18 cellular contexts compared by ENCODE assay signal in genomic region chr7:23002698-23003097, GRCh38. TPM values are rescaled to one million over a fixed set of nuclear protein-coding genes. Genes with fewer than 3 reads are reported as not detected.
A peak's percentile ranks its signal among the peaks of the same experiment; 100 is the strongest.
DNase-seq lines count a peak whose midpoint lies in the region; ATAC-seq and TF ChIP-seq lines count a peak whose summit lies in the region.
"Had no signal": no experiment of that assay in that cellular context is flagged by ENCODE, and none has a peak within 500 bp of the region (broad histone marks: within the 10 kb centered on the region; RNA-seq: fewer than 3 reads in every experiment).

No MANE protein-coding gene starts in this region.

- BruUV-seq in IMR-90 (replicated peaks; lab: Mats Ljungman, UMichigan) = no TSS peak

- ATAC-seq in IMR-90 (ENCODE audit: low read depth) (no peak), thoracic aorta (ENCODE audit: insufficient number of reproducible peaks, low FRiP score, low read depth) (no peak)

- H3K36me3 ChIP-seq in IMR-90 (ENCODE audit: control insufficient read depth, insufficient read depth, low read length) = no peaks in the 10 kb centered on the region
- H3K36me3 ChIP-seq in thoracic aorta = no peaks in the 10 kb centered on the region
- H3K36me3 ChIP-seq in trophoblast cell (ENCODE audit: control insufficient read depth in 1 of 2, insufficient read depth in 2 of 2, low read length in 2 of 2) = no peaks in the 10 kb centered on the region
- H3K36me3 ChIP-seq: BE2C had no signal

- H3K9me3 ChIP-seq in IMR-90 (ENCODE audit: control insufficient read depth, insufficient read depth, low read length) (no peaks in the 10 kb centered on the region), thoracic aorta (no peaks in the 10 kb centered on the region), trophoblast cell (ENCODE audit: insufficient read depth, low read depth, low read length) (no peaks in the 10 kb centered on the region)
- H3K9me3 ChIP-seq: BE2C, Caco-2 had no signal

- peaks cover 8% of the 10 kb centered on the region for H3K9me1 ChIP-seq in IMR-90 (ENCODE audit: insufficient read depth, low read length)

- H3K23ac ChIP-seq in IMR-90 (ENCODE audit: low read depth, low read length) (peak overlapping the region; percentile 68; the same call in 1 of the 2 replicates), trophoblast cell (ENCODE audit: low read length) (no peak overlapping the region)

- peaks cover 59% of the 10 kb centered on the region for H3K4me1 Mint-ChIP-seq in T-helper 2 cell treated with Interferon-gamma antibody and Interleukin-4, amounts not matched to agents 5 μg/mL and 100 μg/mL, for 36 hours (ENCODE audit: low read depth)
- peaks cover 53% of the 10 kb centered on the region for H3K4me1 Mint-ChIP-seq in activated T-helper 2 cell treated with anti-CD3 and anti-CD28 coated beads, Interferon-gamma antibody, Interleukin-2, Interleukin-4, amounts not matched to agents 10 μg/mL and 5 μg/mL and 100 μg/mL, durations not matched to agents 14 hours and 24 hours and 36 hours (ENCODE audit: low read depth)

- no peak overlapping the region for H4K12ac ChIP-seq in trophoblast cell (ENCODE audit: low read depth, low read length)

- no peak overlapping the region for H3K18ac ChIP-seq in IMR-90 (ENCODE audit: low read depth, low read length)
- H3K18ac ChIP-seq in trophoblast cell (ENCODE audit: low read length) = no peak overlapping the region

- TF ChIP-seq CTCF in IMR-90 (conservative IDR thresholded peaks at IDR 0.05; ENCODE audit: low read depth, low read length) = no peak
- no peak for TF ChIP-seq CTCF in thoracic aorta (IDR thresholded peaks at IDR 0.05)

- WGBS in IMR-90 (ENCODE audit: extremely low coverage in 2 of 2, insufficient read length in 1 of 2), 2 experiments = no CpG with 5 or more reads among the region's 2 CpGs
- WGBS in trophoblast cell (ENCODE audit: extremely low coverage, insufficient coverage, insufficient read length) = no CpG with 5 or more reads among the region's 2 CpGs

- H2BK5ac ChIP-seq in IMR-90 (ENCODE audit: low read depth, low read length, poor library complexity, severe bottlenecking) (peak overlapping the region; percentile 53), trophoblast cell (ENCODE audit: low read depth, low read length, poor library complexity) (no peak overlapping the region)

- peaks cover 16% of the 10 kb centered on the region for H3K4me1 ChIP-seq in IMR-90 (ENCODE audit: control insufficient read depth, insufficient read depth, low read length)
- H3K4me1 ChIP-seq in thoracic aorta (ENCODE audit: control insufficient read depth in 1 of 2, low read depth in 2 of 2) = peaks cover 19 to 40% of the 10 kb centered on the region in 2 donors
- no peaks in the 10 kb centered on the region for H3K4me1 ChIP-seq in trophoblast cell (ENCODE audit: control insufficient read depth in 1 of 2, insufficient read depth in 2 of 2, low read length in 2 of 2)
- H3K4me1 ChIP-seq: BE2C, Caco-2 had no signal

- H2AK5ac ChIP-seq in IMR-90 (ENCODE audit: low read depth, low read length) (no peak overlapping the region), trophoblast cell (ENCODE audit: low read length) (no peak overlapping the region)

- H3K9me3 Mint-ChIP-seq in T-helper 2 cell treated with Interferon-gamma antibody and Interleukin-4, amounts not matched to agents 5 μg/mL and 100 μg/mL, for 36 hours = no peaks in the 10 kb centered on the region
- H3K9me3 Mint-ChIP-seq in activated T-helper 2 cell treated with anti-CD3 and anti-CD28 coated beads, Interferon-gamma antibody, Interleukin-2, Interleukin-4, amounts not matched to agents 10 μg/mL and 5 μg/mL and 100 μg/mL, durations not matched to agents 14 hours and 24 hours and 36 hours = no peaks in the 10 kb centered on the region
- H3K9me3 Mint-ChIP-seq: CD4-positive, CD25-positive, alpha-beta regulatory T cell had no signal

- no peak overlapping the region for H4K5ac ChIP-seq in IMR-90 (ENCODE audit: low read depth, low read length)

- no peak for TF ChIP-seq RAD21 in IMR-90 (IDR thresholded peaks at IDR 0.05; ENCODE audit: low read length)

- H2BK20ac ChIP-seq in IMR-90 (ENCODE audit: low read depth, low read length) = no peak overlapping the region

- H3K27me3 ChIP-seq in IMR-90 (ENCODE audit: control insufficient read depth, insufficient read depth, low read length) (no peaks in the 10 kb centered on the region), thoracic aorta (replicated peaks; ENCODE audit: insufficient read depth) (no peaks in the 10 kb centered on the region), trophoblast cell (ENCODE audit: insufficient read depth, low read length) (no peaks in the 10 kb centered on the region)

- peak overlapping the region; percentile 60 for H3K27ac Mint-ChIP-seq in T-helper 2 cell treated with Interferon-gamma antibody and Interleukin-4, amounts not matched to agents 5 μg/mL and 100 μg/mL, for 36 hours
- peak overlapping the region; percentile 27 for H3K27ac Mint-ChIP-seq in activated T-helper 2 cell treated with anti-CD3 and anti-CD28 coated beads, Interferon-gamma antibody, Interleukin-2, Interleukin-4, amounts not matched to agents 10 μg/mL and 5 μg/mL and 100 μg/mL, durations not matched to agents 14 hours and 24 hours and 36 hours
- H3K27ac Mint-ChIP-seq: CD4-positive, CD25-positive, alpha-beta regulatory T cell had no signal

- H2BK15ac ChIP-seq in IMR-90 (ENCODE audit: low read depth, low read length) = no peak overlapping the region

- CTCF ChIA-PET in IMR-90 (lab: Yijun Ruan, JAX) = no interaction called here

- H2AK9ac ChIP-seq in IMR-90 (replicated peaks; ENCODE audit: low read depth, low read length, poor library complexity) = no peak overlapping the region

- DNase-seq in T-helper 2 cell treated with Interferon-gamma antibody and Interleukin-4, amounts not matched to agents 5 μg/mL and 100 μg/mL, for 36 hours (ENCODE audit: low spot score) = no peak
- DNase-seq in T-helper 2 cell (no peak), IMR-90 (no peak), thoracic aorta (ENCODE audit: low spot score) (no peak), trophoblast cell (no peak), inferior parietal cortex (ENCODE audit: extremely low spot score) (no peak), COLO668 (lab: John Stamatoyannopoulos, UW; ENCODE audit: unreplicated experiment) (no peak)
- DNase-seq in activated T-helper 2 cell treated with anti-CD3 and anti-CD28 coated beads, Interferon-gamma antibody, Interleukin-2, Interleukin-4, amounts not matched to agents 10 μg/mL and 5 μg/mL and 100 μg/mL, durations not matched to agents 14 hours and 24 hours and 36 hours (ENCODE audit: low spot score) = no peak
- DNase-seq: BE2C, Caco-2, H7, KG1, NCI-H1048, NCI-H1436, NCI-H226, NCI-H524 had no signal

- H3K56ac ChIP-seq in IMR-90 (ENCODE audit: extremely low read depth, insufficient read depth, low read length) = no peak overlapping the region

- H2AFZ ChIP-seq in IMR-90 (replicated peaks; ENCODE audit: low read length, poor library complexity) (no peak overlapping the region), trophoblast cell (ENCODE audit: insufficient read depth, low read length, poor library complexity) (no peak overlapping the region)

- intact Hi-C loops in IMR-90 (cut with micrococcal nuclease) = no loop called here
- intact Hi-C loops in activated T-helper 2 cell treated with anti-CD3 and anti-CD28 coated beads, Interferon-gamma antibody, Interleukin-2, Interleukin-4, amounts not matched to agents 10 μg/mL and 5 μg/mL and 100 μg/mL, durations not matched to agents 14 hours and 24 hours and 36 hours (cut with micrococcal nuclease) = no loop called here

- POLR2A ChIA-PET in IMR-90 (lab: Charles Lee; ENCODE audit: unreplicated experiment) = interaction anchor here (0.5 kb wide), 1 partner anchor 321 kb away, joined by 3 read pairs; no protein-coding TSS in a partner anchor

- no peak overlapping the region for H2BK120ac ChIP-seq in IMR-90 (ENCODE audit: low read depth, low read length)
- no peak overlapping the region for H2BK120ac ChIP-seq in trophoblast cell (ENCODE audit: insufficient read depth, low read length, poor library complexity)

- peak overlapping the region; percentile 44; the same call in 1 of the 2 replicates for H3K14ac ChIP-seq in IMR-90 (replicated peaks; ENCODE audit: low read depth, low read length)
- no peak overlapping the region for H3K14ac ChIP-seq in trophoblast cell (ENCODE audit: low read length)

- no peak overlapping the region for H3K9ac ChIP-seq in IMR-90 (ENCODE audit: low read depth, low read length)
- no peak overlapping the region for H3K9ac ChIP-seq in trophoblast cell (ENCODE audit: low read length)

- H3K4me3 ChIP-seq in IMR-90 (ENCODE audit: insufficient read depth, low read depth, low read length) (no peak overlapping the region), thoracic aorta (no peak overlapping the region), trophoblast cell (ENCODE audit: low read depth, low read length) (no peak overlapping the region)

- no peak overlapping the region for H3K27ac ChIP-seq in IMR-90 (ENCODE audit: insufficient read depth, low read length)
- H3K27ac ChIP-seq in thoracic aorta = peak overlapping the region; percentile 62 to 76
- H3K27ac ChIP-seq in trophoblast cell (ENCODE audit: low read depth, low read length) = no peak overlapping the region
- H3K27ac ChIP-seq: 22Rv1 had no signal

- H3K79me2 ChIP-seq in trophoblast cell (ENCODE audit: control insufficient read depth, insufficient read depth, low read length, poor library complexity) = no peaks in the 10 kb centered on the region

- peaks cover 13 to 61% of the 10 kb centered on the region in 2 experiments; a peak in 3 of 4 replicates for H3K79me1 ChIP-seq in IMR-90 (ENCODE audit: low read depth in 1 of 2, low read length in 2 of 2)
- no peaks in the 10 kb centered on the region for H3K79me1 ChIP-seq in trophoblast cell (ENCODE audit: low read length)

- in situ Hi-C loops in IMR-90 (cut with MboI; ENCODE audit: low sequenced_read_pairs) = no loop called here

- H4K91ac ChIP-seq in IMR-90 (ENCODE audit: insufficient read depth, low read depth, low read length) (no peak overlapping the region), trophoblast cell (ENCODE audit: low read depth, low read length) (no peak overlapping the region)

- H3K36me3 Mint-ChIP-seq in T-helper 2 cell treated with Interferon-gamma antibody and Interleukin-4, amounts not matched to agents 5 μg/mL and 100 μg/mL, for 36 hours (ENCODE audit: low read depth) = peaks cover 23% of the 10 kb centered on the region
- H3K36me3 Mint-ChIP-seq in activated T-helper 2 cell treated with anti-CD3 and anti-CD28 coated beads, Interferon-gamma antibody, Interleukin-2, Interleukin-4, amounts not matched to agents 10 μg/mL and 5 μg/mL and 100 μg/mL, durations not matched to agents 14 hours and 24 hours and 36 hours (ENCODE audit: low read depth) = peaks cover 23% of the 10 kb centered on the region
- H3K36me3 Mint-ChIP-seq: CD4-positive, CD25-positive, alpha-beta regulatory T cell had no signal

- H2BK12ac ChIP-seq in trophoblast cell (ENCODE audit: low read length) = no peak overlapping the region

- TF ChIP-seq POLR2A in IMR-90 (IDR thresholded peaks at IDR 0.05; ENCODE audit: low read depth, low read length) = no peak

- H3K4me2 ChIP-seq in IMR-90 (ENCODE audit: low read depth, low read length) (no peak overlapping the region; the same call in 1 of the 2 replicates), trophoblast cell (ENCODE audit: low read length) (no peak overlapping the region)

- H3K27me3 Mint-ChIP-seq in T-helper 2 cell treated with Interferon-gamma antibody and Interleukin-4, amounts not matched to agents 5 μg/mL and 100 μg/mL, for 36 hours (ENCODE audit: low read depth) = no peaks in the 10 kb centered on the region
- H3K27me3 Mint-ChIP-seq in activated T-helper 2 cell treated with anti-CD3 and anti-CD28 coated beads, Interferon-gamma antibody, Interleukin-2, Interleukin-4, amounts not matched to agents 10 μg/mL and 5 μg/mL and 100 μg/mL, durations not matched to agents 14 hours and 24 hours and 36 hours (ENCODE audit: low read depth) = no peaks in the 10 kb centered on the region
- H3K27me3 Mint-ChIP-seq: CD4-positive, CD25-positive, alpha-beta regulatory T cell had no signal

- dilution Hi-C loops in IMR-90 (cut with HindIII; ENCODE audit: low sequenced_read_pairs, unreplicated experiment) = no loop called here

- peak overlapping the region; percentile 32 for H3K4me3 Mint-ChIP-seq in T-helper 2 cell treated with Interferon-gamma antibody and Interleukin-4, amounts not matched to agents 5 μg/mL and 100 μg/mL, for 36 hours
- H3K4me3 Mint-ChIP-seq in activated T-helper 2 cell treated with anti-CD3 and anti-CD28 coated beads, Interferon-gamma antibody, Interleukin-2, Interleukin-4, amounts not matched to agents 10 μg/mL and 5 μg/mL and 100 μg/mL, durations not matched to agents 14 hours and 24 hours and 36 hours (ENCODE audit: low read depth) = no peak overlapping the region
- H3K4me3 Mint-ChIP-seq: CD4-positive, CD25-positive, alpha-beta regulatory T cell had no signal

- peaks cover 32% of the 10 kb centered on the region for H4K20me1 ChIP-seq in IMR-90 (ENCODE audit: insufficient read depth, low read length)

- H3K4ac ChIP-seq in IMR-90 (ENCODE audit: low read depth, low read length) (no peak overlapping the region), trophoblast cell (ENCODE audit: low read depth, low read length) (no peak overlapping the region)

- H4K8ac ChIP-seq in IMR-90 (ENCODE audit: low read depth in 2 of 2, low read length in 2 of 2) (no peak overlapping the region), trophoblast cell (ENCODE audit: low read depth, low read length) (no peak overlapping the region)

RNA-seq across cellular contexts. Expression of gene HYCC1, which starts 11.2 kb away (rescaled TPM):
- total RNA-seq in IMR-90 (2012; rRNA removed) (78.3 and 185 TPM in 2 replicates), thoracic aorta (100 to 1,000 TPM in 1 of 2 donors, 10 to 100 TPM in 1; 82.2 to 157 TPM)
- polyA plus RNA-seq in IMR-90 (2012; rRNA removed) = 42.9 and 44.1 TPM in 2 replicates
- polyA plus RNA-seq in IMR-90 (2012; cell fraction: cytosol; rRNA removed) = 16.8 and 23.7 TPM in 2 replicates
- polyA plus RNA-seq in IMR-90 (2012; cell fraction: nucleus; rRNA removed; ENCODE audit: low replicate concordance) = 4.9 and 30.2 TPM in 2 replicates
- total RNA-seq in activated T-helper 2 cell treated with anti-CD3 and anti-CD28 coated beads, Interferon-gamma antibody, Interleukin-2, Interleukin-4, amounts not matched to agents 10 μg/mL and 5 μg/mL and 100 μg/mL, durations not matched to agents 14 hours and 24 hours and 36 hours = 49.9 and 55.1 TPM in 2 replicates
- 24.1 and 25.8 TPM in 2 replicates for polyA plus RNA-seq in trophoblast cell (2013)

Comparison
In these comparisons a context has a peak if more than half of its experiments do, and no peak if none do; other contexts are left out.
1. H3K27ac ChIP-seq: peak in thoracic aorta (2 of 2); none in IMR-90 (single experiment) and trophoblast cell (single experiment).